Comparison of ENCODE assay signal across 9 cellular contexts in genomic region chr5:131532016-131532640, GRCh38.
DNase-seq lines count a peak whose midpoint lies in the region; ATAC-seq and TF ChIP-seq lines count a peak whose summit lies in the region.
"Had no signal": no experiment of that assay in that cellular context is flagged by ENCODE, and none has a peak within 500 bp of the region (broad histone marks: within the 10 kb centered on the region; RNA-seq: fewer than 3 reads in every experiment).

No MANE protein-coding gene starts in this region.

- DNase-seq in activated CD4-positive, alpha-beta T cell treated with anti-CD3 and anti-CD28 coated beads, Interleukin-2, amount 10 ng/mL, durations not matched to agents 24 days and 14 days, result peak; percentile 70
- no peak for DNase-seq in activated CD4-positive, alpha-beta T cell treated with anti-CD3 and anti-CD28 coated beads, Interleukin-2, amount 50 U/mL, for 1 hour
- no peak for DNase-seq in T-helper 17 cell
- peak; percentile 26 for DNase-seq in fibroblast of the aortic adventitia (ENCODE audit: low read depth)
- DNase-seq in NCI-H510A treated with DMSO at 0.1 percent for 48 hours (lab: John Stamatoyannopoulos, UW), result no peak
- DNase-seq in NK-92 (lab: John Stamatoyannopoulos, UW; ENCODE audit: unreplicated experiment), result no peak
- DNase-seq: stimulated activated CD4-positive, alpha-beta T cell treated with anti-CD3 and anti-CD28 coated beads, Interleukin-4, amount 100 ng/mL, for 4 hours had no signal

- intact Hi-C loops in activated CD4-positive, alpha-beta T cell treated with anti-CD3 and anti-CD28 coated beads, Interleukin-2, amount 10 ng/mL, durations not matched to agents 24 days and 14 days (cut with micrococcal nuclease), result loop anchor here (1.0 to 10.0 kb wide), 5 partner anchors 9 to 570 kb away; partner anchors contain the start of gene RAPGEF6

- peak overlapping the region; percentile 80 for H3K4me3 Mint-ChIP-seq in activated CD4-positive, alpha-beta T cell treated with anti-CD3 and anti-CD28 coated beads, Interleukin-2, amount 10 ng/mL, durations not matched to agents 24 days and 14 days
- H3K4me3 Mint-ChIP-seq in T-helper 17 cell, result peak overlapping the region; percentile 82
- H3K4me3 Mint-ChIP-seq in stimulated activated naive CD8-positive, alpha-beta T cell treated with anti-CD3 and anti-CD28 coated beads, Interleukin-15, Interleukin-2, amounts not matched to agents 100 ng/mL and 50 ng/mL, for 24 hours, result peak overlapping the region; percentile 81

- no peaks in the 10 kb centered on the region for H3K9me3 ChIP-seq in T-helper 17 cell (ENCODE audit: control insufficient read depth, low read length, poor library complexity, severe bottlenecking)

- H3K4me3 ChIP-seq in fibroblast of the aortic adventitia (ENCODE audit: low read depth, low read length), result peak overlapping the region; percentile 26

- no peaks in the 10 kb centered on the region for H3K27me3 Mint-ChIP-seq in activated CD4-positive, alpha-beta T cell treated with anti-CD3 and anti-CD28 coated beads, Interleukin-2, amount 10 ng/mL, durations not matched to agents 24 days and 14 days
- no peaks in the 10 kb centered on the region for H3K27me3 Mint-ChIP-seq in T-helper 17 cell
- no peaks in the 10 kb centered on the region for H3K27me3 Mint-ChIP-seq in stimulated activated naive CD8-positive, alpha-beta T cell treated with anti-CD3 and anti-CD28 coated beads, Interleukin-15, Interleukin-2, amounts not matched to agents 100 ng/mL and 50 ng/mL, for 24 hours

- TF ChIP-seq CTCF in fibroblast of the aortic adventitia (IDR thresholded peaks at IDR 0.05; ENCODE audit: insufficient read depth, low read length), result no peak

- H3K27ac Mint-ChIP-seq in activated CD4-positive, alpha-beta T cell treated with anti-CD3 and anti-CD28 coated beads, Interleukin-2, amount 10 ng/mL, durations not matched to agents 24 days and 14 days, result peak overlapping the region; percentile 87
- peak overlapping the region; percentile 92 for H3K27ac Mint-ChIP-seq in T-helper 17 cell
- H3K27ac Mint-ChIP-seq in stimulated activated naive CD8-positive, alpha-beta T cell treated with anti-CD3 and anti-CD28 coated beads, Interleukin-15, Interleukin-2, amounts not matched to agents 100 ng/mL and 50 ng/mL, for 24 hours, result peak overlapping the region; percentile 70

- peaks cover 22% of the 10 kb centered on the region for H3K36me3 Mint-ChIP-seq in activated CD4-positive, alpha-beta T cell treated with anti-CD3 and anti-CD28 coated beads, Interleukin-2, amount 10 ng/mL, durations not matched to agents 24 days and 14 days (ENCODE audit: low read depth)
- peaks cover 6% of the 10 kb centered on the region for H3K36me3 Mint-ChIP-seq in T-helper 17 cell (ENCODE audit: low read depth)
- peaks cover 20% of the 10 kb centered on the region for H3K36me3 Mint-ChIP-seq in stimulated activated naive CD8-positive, alpha-beta T cell treated with anti-CD3 and anti-CD28 coated beads, Interleukin-15, Interleukin-2, amounts not matched to agents 100 ng/mL and 50 ng/mL, for 24 hours (ENCODE audit: low read depth)

- ATAC-seq in T-helper 17 cell (peak; percentile 68), GM18868 (IDR thresholded peaks at IDR 0.05; ENCODE audit: unreplicated experiment) (no peak)

- H3K9me3 Mint-ChIP-seq in activated CD4-positive, alpha-beta T cell treated with anti-CD3 and anti-CD28 coated beads, Interleukin-2, amount 10 ng/mL, durations not matched to agents 24 days and 14 days, result no peaks in the 10 kb centered on the region
- no peaks in the 10 kb centered on the region for H3K9me3 Mint-ChIP-seq in stimulated activated naive CD8-positive, alpha-beta T cell treated with anti-CD3 and anti-CD28 coated beads, Interleukin-15, Interleukin-2, amounts not matched to agents 100 ng/mL and 50 ng/mL, for 24 hours

- peaks cover 57% of the 10 kb centered on the region for H3K4me1 Mint-ChIP-seq in activated CD4-positive, alpha-beta T cell treated with anti-CD3 and anti-CD28 coated beads, Interleukin-2, amount 10 ng/mL, durations not matched to agents 24 days and 14 days
- peaks cover 50% of the 10 kb centered on the region for H3K4me1 Mint-ChIP-seq in T-helper 17 cell
- peaks cover 84% of the 10 kb centered on the region for H3K4me1 Mint-ChIP-seq in stimulated activated naive CD8-positive, alpha-beta T cell treated with anti-CD3 and anti-CD28 coated beads, Interleukin-15, Interleukin-2, amounts not matched to agents 100 ng/mL and 50 ng/mL, for 24 hours (ENCODE audit: low read depth)

Comparison
In these comparisons a context has a peak if more than half of its experiments do, and no peak if none do; other contexts are left out.
1. DNase-seq: peak in activated CD4-positive, alpha-beta T cell treated with anti-CD3 and anti-CD28 coated beads, Interleukin-2, amount 10 ng/mL, durations not matched to agents 24 days and 14 days (single experiment) and fibroblast of the aortic adventitia (single experiment); none in activated CD4-positive, alpha-beta T cell treated with anti-CD3 and anti-CD28 coated beads, Interleukin-2, amount 50 U/mL, for 1 hour (single experiment), T-helper 17 cell (0 of 3), NCI-H510A treated with DMSO at 0.1 percent for 48 hours (single experiment) and NK-92 (single experiment).
2. Peak in every context shown above with its lines, with median percentiles within 50 percentile points of each other: H3K27ac Mint-ChIP-seq and H3K4me3 Mint-ChIP-seq.